ENCODE assay signal across 8 cellular contexts in the genomic region with DNA sequence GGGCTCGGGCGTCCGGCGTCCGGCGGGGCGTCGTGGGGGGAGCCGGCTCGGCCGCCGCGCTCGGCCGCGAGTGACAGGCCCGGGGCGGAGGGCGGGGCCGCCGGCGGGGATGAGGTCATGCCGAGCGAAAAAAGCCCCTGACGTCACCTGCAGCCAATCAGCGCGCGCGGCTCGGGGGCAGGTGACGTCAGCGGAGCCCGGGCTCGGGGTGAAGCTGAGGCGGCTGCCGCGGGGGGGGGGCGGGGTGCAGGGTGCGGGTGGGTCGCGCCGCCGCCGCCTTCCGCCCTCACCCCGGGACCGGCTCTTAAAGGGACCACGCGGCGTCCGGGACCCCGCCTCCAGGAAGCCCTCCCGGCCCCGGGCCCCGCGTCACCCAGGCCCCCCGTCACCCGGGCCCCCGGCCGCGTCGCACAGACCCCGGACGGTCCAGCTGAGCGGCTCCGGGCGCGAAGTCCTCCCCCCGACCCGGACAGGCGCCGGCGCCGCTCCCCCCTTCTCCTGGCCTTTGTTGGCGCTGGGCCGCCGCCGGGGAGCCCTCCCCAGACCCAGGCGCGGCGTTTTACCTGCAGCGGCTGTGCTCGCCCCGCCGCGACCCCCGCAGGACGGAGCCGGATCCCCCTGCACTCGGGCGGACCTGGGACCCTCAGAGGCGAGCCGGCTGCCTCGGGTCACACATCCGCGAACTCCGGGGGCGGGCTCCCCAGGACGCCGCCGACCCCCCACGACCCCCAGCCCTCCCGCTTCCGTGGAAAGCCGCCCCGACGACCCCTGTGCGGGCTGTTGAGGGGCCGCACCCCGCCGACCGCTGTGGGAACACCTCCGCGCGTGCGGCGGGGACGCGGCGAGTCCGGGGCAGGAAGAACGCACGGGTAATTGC. TPM values are rescaled to one million over a fixed set of nuclear protein-coding genes. Genes with fewer than 3 reads are reported as not detected.
DNase-seq lines count a peak whose midpoint lies in the region; ATAC-seq and TF ChIP-seq lines count a peak whose summit lies in the region.

A gene with protein sequence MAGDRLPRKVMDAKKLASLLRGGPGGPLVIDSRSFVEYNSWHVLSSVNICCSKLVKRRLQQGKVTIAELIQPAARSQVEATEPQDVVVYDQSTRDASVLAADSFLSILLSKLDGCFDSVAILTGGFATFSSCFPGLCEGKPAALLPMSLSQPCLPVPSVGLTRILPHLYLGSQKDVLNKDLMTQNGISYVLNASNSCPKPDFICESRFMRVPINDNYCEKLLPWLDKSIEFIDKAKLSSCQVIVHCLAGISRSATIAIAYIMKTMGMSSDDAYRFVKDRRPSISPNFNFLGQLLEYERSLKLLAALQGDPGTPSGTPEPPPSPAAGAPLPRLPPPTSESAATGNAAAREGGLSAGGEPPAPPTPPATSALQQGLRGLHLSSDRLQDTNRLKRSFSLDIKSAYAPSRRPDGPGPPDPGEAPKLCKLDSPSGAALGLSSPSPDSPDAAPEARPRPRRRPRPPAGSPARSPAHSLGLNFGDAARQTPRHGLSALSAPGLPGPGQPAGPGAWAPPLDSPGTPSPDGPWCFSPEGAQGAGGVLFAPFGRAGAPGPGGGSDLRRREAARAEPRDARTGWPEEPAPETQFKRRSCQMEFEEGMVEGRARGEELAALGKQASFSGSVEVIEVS (minus strand): TSS at position 72 of the 877 bp plus-strand sequence. CDS start 6,445 bp downstream, outside the sequence.

- no peak for TF ChIP-seq POLR2A in stomach (IDR thresholded peaks at IDR 0.05)

- no peak within 1 kb of the TSS for H2BK120ac ChIP-seq in neuronal stem cell (ENCODE audit: low read depth, low read length)

- no peak within 1 kb of the TSS for H4K91ac ChIP-seq in neuronal stem cell (ENCODE audit: low read depth, low read length, poor library complexity)

- H3K9me3 ChIP-seq in BLaER1 treated with 17β-estradiol and CSF1 and Interleukin-3, amounts not matched to agents 10 nM and 100 nM (replicated peaks in 1 of 11) = peaks cover 0 to 1% (median 0%) of the 10 kb centered on the region in 11 experiments; a peak in 5 of 22 replicates
- no peaks in the 10 kb centered on the region for H3K9me3 ChIP-seq in neuronal stem cell (replicated peaks in 1 of 2; ENCODE audit: control insufficient read depth in 2 of 2, insufficient read depth in 1 of 2, low read depth in 1 of 2, low read length in 2 of 2)
- no peaks in the 10 kb centered on the region for H3K9me3 ChIP-seq in stomach

- H2BK12ac ChIP-seq in neuronal stem cell (ENCODE audit: low read length) = no peak within 1 kb of the TSS

- H3K18ac ChIP-seq in neuronal stem cell (ENCODE audit: low read length) = peak within 1 kb of the TSS; percentile 91

- intact Hi-C loops in stomach (cut with DNase I; ENCODE audit: low total_unique reads) = no loop called here

- WGBS in neuronal stem cell (ENCODE audit: extremely low coverage in 2 of 2, insufficient read length in 2 of 2, insufficient replicate concordance in 1 of 2), 2 donors = no CpG with 5 or more reads among the region's 123 CpGs
- WGBS in stomach, 5 donors = 0 to 4% (median 0%) methylated on average over 21 to 120 of the region's 123 CpGs

- peaks cover 2% of the 10 kb centered on the region for H3K79me1 ChIP-seq in neuronal stem cell (ENCODE audit: low read depth, low read length)

- H2BK15ac ChIP-seq in neuronal stem cell (ENCODE audit: low read length) = peak within 1 kb of the TSS; percentile 58

- no peak within 1 kb of the TSS for H3K27ac Mint-ChIP-seq in activated naive CD4-positive, alpha-beta T cell treated with anti-CD3 and anti-CD28 coated beads, Interleukin-2, amount 50 U/mL, for 72 hours

- peak within 1 kb of the TSS; percentile 55 for H3K23ac ChIP-seq in neuronal stem cell (ENCODE audit: low read depth, low read length, poor library complexity)

- ATAC-seq in GM21381 (IDR thresholded peaks at IDR 0.05; ENCODE audit: unreplicated experiment) (peak; percentile 59), SK-N-SH treated with all-trans-retinoic acid at 6 μM for 48 hours (peak; percentile 36; the same call in 2 of the 3 replicates)
- ATAC-seq in activated naive CD4-positive, alpha-beta T cell treated with anti-CD3 and anti-CD28 coated beads, Interleukin-2, amount 50 U/mL, for 72 hours = peak; percentile 73 to 83

- H3K4me1 ChIP-seq in BLaER1 treated with 17β-estradiol and CSF1 and Interleukin-3, amounts not matched to agents 10 nM and 100 nM = peaks cover 29 to 57% (median 45%) of the 10 kb centered on the region in 10 experiments; a peak in 19 of 20 replicates
- H3K4me1 ChIP-seq in neuronal stem cell (ENCODE audit: control insufficient read depth in 2 of 2, insufficient read depth in 1 of 2, low read depth in 1 of 2, low read length in 2 of 2) (peaks cover 18% of the 10 kb centered on the region in 2 donors), stomach (peaks cover 40 to 68% (median 58%) of the 10 kb centered on the region in 4 donors)

- peak within 1 kb of the TSS; percentile 47 to 91 (median 75); a peak in 21 of 22 replicates for H3K27ac ChIP-seq in BLaER1 treated with 17β-estradiol and CSF1 and Interleukin-3, amounts not matched to agents 10 nM and 100 nM
- H3K27ac ChIP-seq in neuronal stem cell (replicated peaks; ENCODE audit: low read length) = no peak within 1 kb of the TSS
- H3K27ac ChIP-seq in stomach = peak within 1 kb of the TSS; percentile 88 to 95 (median 93)

- no peaks in the 10 kb centered on the region for H3K9me3 Mint-ChIP-seq in activated naive CD4-positive, alpha-beta T cell treated with anti-CD3 and anti-CD28 coated beads, Interleukin-2, amount 50 U/mL, for 72 hours

- TF ChIP-seq EP300 in stomach (IDR thresholded peaks at IDR 0.05) = no peak

- H2BK5ac ChIP-seq in neuronal stem cell (ENCODE audit: low read length) = peak within 1 kb of the TSS; percentile 66

- H3K4ac ChIP-seq in neuronal stem cell (ENCODE audit: low read length) = no peak within 1 kb of the TSS

- peak within 1 kb of the TSS; percentile 75 for H2AK5ac ChIP-seq in neuronal stem cell (ENCODE audit: low read depth, low read length)

- DNase-seq in M059J (ENCODE audit: low read depth) = peak; percentile 80
- peak; percentile 89 to 90 for DNase-seq in activated naive CD4-positive, alpha-beta T cell treated with anti-CD3 and anti-CD28 coated beads, Interleukin-2, amount 50 U/mL, for 72 hours (ENCODE audit: low spot score in 2 of 2)
- DNase-seq in germinal center (ENCODE audit: low spot score) = peak; percentile 92
- peak; percentile 71 for DNase-seq in neuronal stem cell (ENCODE audit: low spot score)
- DNase-seq in stomach = peak; percentile 94

- no peak within 1 kb of the TSS for H3K14ac ChIP-seq in neuronal stem cell (ENCODE audit: low read length)

- no peaks in the 10 kb centered on the region for H3K36me3 Mint-ChIP-seq in activated naive CD4-positive, alpha-beta T cell treated with anti-CD3 and anti-CD28 coated beads, Interleukin-2, amount 50 U/mL, for 72 hours

- no peaks in the 10 kb centered on the region for H3K36me3 ChIP-seq in BLaER1 treated with 17β-estradiol and CSF1 and Interleukin-3, amounts not matched to agents 10 nM and 100 nM
- H3K36me3 ChIP-seq in neuronal stem cell (replicated peaks in 1 of 2; ENCODE audit: control insufficient read depth in 2 of 2, insufficient read depth in 2 of 2, low read length in 2 of 2) = no peaks in the 10 kb centered on the region
- no peaks in the 10 kb centered on the region for H3K36me3 ChIP-seq in stomach

- peak within 1 kb of the TSS; percentile 93 to 98 (median 96) for H3K4me2 ChIP-seq in BLaER1 treated with 17β-estradiol and CSF1 and Interleukin-3, amounts not matched to agents 10 nM and 100 nM
- peak within 1 kb of the TSS; percentile 77 for H3K4me2 ChIP-seq in neuronal stem cell (ENCODE audit: insufficient read depth, low read length, poor library complexity, severe bottlenecking)

- H3K27me3 ChIP-seq in BLaER1 treated with 17β-estradiol and CSF1 and Interleukin-3, amounts not matched to agents 10 nM and 100 nM = peaks cover 58 to 96% (median 88%) of the 10 kb centered on the region in 11 experiments
- H3K27me3 ChIP-seq in neuronal stem cell (ENCODE audit: control insufficient read depth in 3 of 3, insufficient read depth in 3 of 3, low read depth in 1 of 3, low read length in 3 of 3) (peaks cover 20 to 59% (median 37%) of the 10 kb centered on the region in 3 experiments), stomach (peaks cover 0 to 58% (median 11%) of the 10 kb centered on the region in 3 donors)

- peaks cover 19 to 56% (median 48%) of the 10 kb centered on the region in 11 experiments for H4K20me1 ChIP-seq in BLaER1 treated with 17β-estradiol and CSF1 and Interleukin-3, amounts not matched to agents 10 nM and 100 nM

- H3K4me3 ChIP-seq in BLaER1 treated with 17β-estradiol and CSF1 and Interleukin-3, amounts not matched to agents 10 nM and 100 nM = peak within 1 kb of the TSS; percentile 62 to 75 (median 68)
- peak within 1 kb of the TSS; percentile 30 to 81 for H3K4me3 ChIP-seq in neuronal stem cell (ENCODE audit: low read length in 2 of 2)
- peak within 1 kb of the TSS; percentile 60 to 67 (median 62) for H3K4me3 ChIP-seq in stomach

- H3K9ac ChIP-seq in BLaER1 treated with 17β-estradiol and CSF1 and Interleukin-3, amounts not matched to agents 10 nM and 100 nM = peak within 1 kb of the TSS; percentile 66 to 96 (median 79); a peak in 21 of 22 replicates
- H3K9ac ChIP-seq in neuronal stem cell (ENCODE audit: low read depth, low read length, poor library complexity) = peak within 1 kb of the TSS; percentile 60

- H2AFZ ChIP-seq in neuronal stem cell (ENCODE audit: low read length) = peak within 1 kb of the TSS; percentile 79

- TF ChIP-seq CTCF in stomach (IDR thresholded peaks at IDR 0.05) = no peak

- no peak within 1 kb of the TSS for H4K8ac ChIP-seq in neuronal stem cell (ENCODE audit: low read depth, low read length)

TF ChIP-seq in SK-N-SH treated with all-trans-retinoic acid at 6 μM for 48 hours, 23 proteins besides CTCF, POLR2A, EP300 and RAD21 (continues in another document):
- TF ChIP-seq ZFP3 (CRISPR knock-in tag; IDR thresholded peaks at IDR 0.05) = peak; percentile 86
- no peak for TF ChIP-seq ZNF8 (CRISPR knock-in tag; IDR thresholded peaks at IDR 0.05)
- TF ChIP-seq SNAI2 (CRISPR knock-in tag; IDR thresholded peaks at IDR 0.05) = no peak

RNA-seq across cellular contexts. Expression of the gene that starts here (rescaled TPM):
- 1.2 and 3.5 TPM in 2 replicates for total RNA-seq in M059J (2014; rRNA removed; shearing (Covaris generic))
- 1 to 10 TPM; 1.1 TPM for total RNA-seq in activated naive CD4-positive, alpha-beta T cell treated with anti-CD3 and anti-CD28 coated beads, Interleukin-2, amount 50 U/mL, for 72 hours
- polyA plus RNA-seq in neuronal stem cell (2013, experiment 1 of 2) = 5.8 TPM
- 6.1 TPM for polyA plus RNA-seq in neuronal stem cell (2013, experiment 2 of 2)
- 10 to 100 TPM in 1 of 5 donors, 1 to 10 TPM in 3, under 1 TPM in 1; 0.58 to 31.6 (median 1.5) TPM for total RNA-seq in stomach
- polyA plus RNA-seq in stomach = 1 to 10 TPM; 2.4 to 2.9 (median 2.8) TPM
